ENCODE assay signal across 14 cellular contexts in genomic region chr7:158588878-158589442, GRCh38. TPM values are rescaled to one million over a fixed set of nuclear protein-coding genes. Genes with fewer than 3 reads are reported as not detected.
DNase-seq lines count a peak whose midpoint lies in the region; ATAC-seq, FAIRE-seq and TF ChIP-seq lines count a peak whose summit lies in the region.
"Had no signal": no experiment of that assay in that cellular context is flagged by ENCODE, and none has a peak within 500 bp of the region (broad histone marks: within the 10 kb centered on the region; RNA-seq: fewer than 3 reads in every experiment).

No MANE protein-coding gene starts in this region.

- DNase-seq in activated naive CD4-positive, alpha-beta T cell treated with anti-CD3 and anti-CD28 coated beads, Interleukin-2, amount 10 ng/mL, durations not matched to agents 7 days and 5 days = no peak
- no peak for DNase-seq in activated naive CD4-positive, alpha-beta T cell treated with anti-CD3 and anti-CD28 coated beads, Interleukin-2, amount 50 U/mL, for 16 hours
- DNase-seq in T1000 (lab: John Stamatoyannopoulos, UW) (peak; percentile 2), mesothelial cell of epicardium (ENCODE audit: low spot score in 2 of 2, unreplicated experiment in 2 of 2) (no peak), RCC 7860 (ENCODE audit: low spot score) (no peak), COLO668 (lab: John Stamatoyannopoulos, UW; ENCODE audit: unreplicated experiment) (no peak)
- DNase-seq in stimulated activated effector memory CD8-positive, alpha-beta T cell treated with anti-CD3 and anti-CD28 coated beads, Interleukin-12 subunit alpha, Interleukin-12 subunit beta, amount 100 ng/mL, for 72 hours (ENCODE audit: low spot score in 2 of 2) = no peak
- DNase-seq: activated CD4-positive, CD25-positive, alpha-beta regulatory T cell; SW 1271 had no signal

- H3K4me1 Mint-ChIP-seq in activated naive CD4-positive, alpha-beta T cell treated with anti-CD3 and anti-CD28 coated beads, Interleukin-2, amount 10 ng/mL, durations not matched to agents 7 days and 5 days = peaks cover 8% of the 10 kb centered on the region
- H3K4me1 Mint-ChIP-seq in mesothelial cell of epicardium = peaks cover 3% of the 10 kb centered on the region
- peaks cover 10% of the 10 kb centered on the region for H3K4me1 Mint-ChIP-seq in stimulated activated effector memory CD8-positive, alpha-beta T cell treated with anti-CD3 and anti-CD28 coated beads, Interleukin-12 subunit alpha, Interleukin-12 subunit beta, amount 100 ng/mL, for 72 hours

- H3K27me3 Mint-ChIP-seq in activated naive CD4-positive, alpha-beta T cell treated with anti-CD3 and anti-CD28 coated beads, Interleukin-2, amount 10 ng/mL, durations not matched to agents 7 days and 5 days = peaks cover 49% of the 10 kb centered on the region
- peaks cover 51% of the 10 kb centered on the region for H3K27me3 Mint-ChIP-seq in mesothelial cell of epicardium (ENCODE audit: low read depth)

- no peaks in the 10 kb centered on the region for H3K36me3 Mint-ChIP-seq in activated naive CD4-positive, alpha-beta T cell treated with anti-CD3 and anti-CD28 coated beads, Interleukin-2, amount 10 ng/mL, durations not matched to agents 7 days and 5 days
- no peaks in the 10 kb centered on the region for H3K36me3 Mint-ChIP-seq in mesothelial cell of epicardium
- H3K36me3 Mint-ChIP-seq in stimulated activated effector memory CD8-positive, alpha-beta T cell treated with anti-CD3 and anti-CD28 coated beads, Interleukin-12 subunit alpha, Interleukin-12 subunit beta, amount 100 ng/mL, for 72 hours = peaks cover 5% of the 10 kb centered on the region

- peaks cover 4% of the 10 kb centered on the region for H3K9me3 Mint-ChIP-seq in activated naive CD4-positive, alpha-beta T cell treated with anti-CD3 and anti-CD28 coated beads, Interleukin-2, amount 10 ng/mL, durations not matched to agents 7 days and 5 days
- peaks cover 4% of the 10 kb centered on the region for H3K9me3 Mint-ChIP-seq in mesothelial cell of epicardium
- peaks cover 4% of the 10 kb centered on the region for H3K9me3 Mint-ChIP-seq in stimulated activated effector memory CD8-positive, alpha-beta T cell treated with anti-CD3 and anti-CD28 coated beads, Interleukin-12 subunit alpha, Interleukin-12 subunit beta, amount 100 ng/mL, for 72 hours

- FAIRE-seq in RCC 7860 (lab: Jason Lieb, UNC) = no peak
- FAIRE-seq: G401.6, GM12891 had no signal

- no peak for TF ChIP-seq CTCF in mesothelial cell of epicardium (IDR thresholded peaks at IDR 0.05; ENCODE audit: unreplicated experiment)

- no peak for ATAC-seq in stimulated activated effector memory CD8-positive, alpha-beta T cell treated with anti-CD3 and anti-CD28 coated beads, Interleukin-12 subunit alpha, Interleukin-12 subunit beta, amount 100 ng/mL, for 72 hours
- ATAC-seq in HG02623 (IDR thresholded peaks at IDR 0.05; ENCODE audit: unreplicated experiment) = no peak
- ATAC-seq: body of pancreas had no signal

- peak overlapping the region; percentile 40 for H3K4me3 Mint-ChIP-seq in activated naive CD4-positive, alpha-beta T cell treated with anti-CD3 and anti-CD28 coated beads, Interleukin-2, amount 10 ng/mL, durations not matched to agents 7 days and 5 days
- H3K4me3 Mint-ChIP-seq in mesothelial cell of epicardium = peak overlapping the region; percentile 58
- peak overlapping the region; percentile 60 for H3K4me3 Mint-ChIP-seq in stimulated activated effector memory CD8-positive, alpha-beta T cell treated with anti-CD3 and anti-CD28 coated beads, Interleukin-12 subunit alpha, Interleukin-12 subunit beta, amount 100 ng/mL, for 72 hours

- H3K27ac Mint-ChIP-seq in activated naive CD4-positive, alpha-beta T cell treated with anti-CD3 and anti-CD28 coated beads, Interleukin-2, amount 10 ng/mL, durations not matched to agents 7 days and 5 days = no peak overlapping the region
- H3K27ac Mint-ChIP-seq in mesothelial cell of epicardium = no peak overlapping the region
- H3K27ac Mint-ChIP-seq in stimulated activated effector memory CD8-positive, alpha-beta T cell treated with anti-CD3 and anti-CD28 coated beads, Interleukin-12 subunit alpha, Interleukin-12 subunit beta, amount 100 ng/mL, for 72 hours = no peak overlapping the region
- H3K27ac Mint-ChIP-seq: activated naive CD4-positive, alpha-beta T cell treated with anti-CD3 and anti-CD28 coated beads, Interleukin-2, amount 50 U/mL, for 72 hours had no signal

- CTCF ChIA-PET in activated naive CD4-positive, alpha-beta T cell treated with anti-CD3 and anti-CD28 coated beads, Interleukin-2, amount 10 ng/mL, durations not matched to agents 7 days and 5 days (lab: Charles Lee) = no interaction called here

RNA-seq across cellular contexts. Expression of gene PTPRN2, which starts 1.3 kb away (rescaled TPM):
- total RNA-seq in mesothelial cell of epicardium = 2.1 to 2.2 TPM (median 2.2 TPM) in 3 replicates
